In the genomic region with DNA sequence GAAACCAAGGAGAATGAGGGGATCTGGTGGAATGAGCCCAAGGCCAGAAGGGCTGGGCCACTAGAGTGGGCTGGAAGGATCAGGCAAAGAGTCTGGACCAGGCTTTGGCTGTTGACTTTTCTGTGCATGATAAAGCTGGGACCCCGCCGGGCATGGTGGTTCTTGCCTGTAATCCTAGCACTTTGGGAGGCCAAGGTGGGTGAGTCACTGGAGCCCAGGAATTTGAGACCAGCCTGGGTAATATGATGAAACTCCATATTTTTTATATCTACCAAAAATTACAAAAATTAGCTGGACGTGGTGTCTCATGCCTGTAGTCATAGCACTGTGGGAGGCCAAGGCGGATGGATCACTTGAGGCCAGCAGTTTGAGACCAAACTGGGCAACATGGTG, we compare ENCODE assay signal across 20 cellular contexts. TPM values are rescaled to one million over a fixed set of nuclear protein-coding genes. Genes with fewer than 3 reads are reported as not detected.
DNase-seq lines count a peak whose midpoint lies in the region; TF ChIP-seq lines count a peak whose summit lies in the region.
"Had no signal": no experiment of that assay in that cellular context is flagged by ENCODE, and none has a peak within 500 bp of the region (broad histone marks: within the 10 kb centered on the region; RNA-seq: fewer than 3 reads in every experiment).

No MANE protein-coding gene starts in this region.

- H3K27me3 ChIP-seq in BLaER1 = no peaks in the 10 kb centered on the region
- no peaks in the 10 kb centered on the region for H3K27me3 ChIP-seq in brain microvascular endothelial cell (replicated peaks)
- H3K27me3 ChIP-seq: vagina had no signal

- DNase-seq in brain microvascular endothelial cell (peak; percentile 82), glomerular visceral epithelial cell (ENCODE audit: extremely low spot score) (peak; percentile 18), A172 (ENCODE audit: low spot score) (no peak), SW480 (ENCODE audit: low spot score) (no peak)
- no peak for DNase-seq in central memory CD4-positive, alpha-beta T cell
- DNase-seq in activated CD4-positive, alpha-beta memory T cell treated with anti-CD3 and anti-CD28 coated beads for 36 hours = no peak
- DNase-seq: activated CD4-positive, alpha-beta T cell treated with anti-CD3 and anti-CD28 coated beads, Interleukin-2, amount 50 U/mL, for 1 hour; activated naive CD4-positive, alpha-beta T cell treated with anti-CD3 and anti-CD28 coated beads, Interleukin-2, amount 50 U/mL, for 16 hours; endodermal cell; H9; NCI-H187 treated with DMSO at 0.1 percent for 48 hours; NCI-H510A; stomach had no signal

- CTCF ChIA-PET in activated CD4-positive, alpha-beta memory T cell treated with anti-CD3 and anti-CD28 coated beads for 36 hours (lab: Charles Lee) = interaction anchor here (1.9 kb wide), 1 partner anchor 21 kb away, joined by 5 read pairs; no protein-coding TSS in a partner anchor

- H3K9ac ChIP-seq in BLaER1 = peak overlapping the region; percentile 83; the same call in 1 of the 2 replicates

- H3K9me3 Mint-ChIP-seq in activated CD4-positive, alpha-beta memory T cell treated with anti-CD3 and anti-CD28 coated beads for 36 hours = no peaks in the 10 kb centered on the region
- H3K9me3 Mint-ChIP-seq: central memory CD8-positive, alpha-beta T cell; endodermal cell; H9; memory B cell; natural killer cell treated with Interleukin-12 subunit alpha and Interleukin-12 subunit beta and Interleukin-15 and Interleukin-18, amount 100 ng/mL, for 72 hours had no signal

- no peak; the same call in 1 of the 2 replicates for TF ChIP-seq EP300 in Ishikawa (IDR thresholded peaks at IDR 0.05; ENCODE audit: borderline replicate concordance)

- H3K27ac Mint-ChIP-seq in activated CD4-positive, alpha-beta memory T cell treated with anti-CD3 and anti-CD28 coated beads for 36 hours = no peak overlapping the region
- H3K27ac Mint-ChIP-seq: endodermal cell; memory B cell; natural killer cell treated with Interleukin-12 subunit alpha and Interleukin-12 subunit beta and Interleukin-15 and Interleukin-18, amount 100 ng/mL, for 72 hours had no signal

- peaks cover 9% of the 10 kb centered on the region for H3K4me1 Mint-ChIP-seq in activated CD4-positive, alpha-beta memory T cell treated with anti-CD3 and anti-CD28 coated beads for 36 hours (ENCODE audit: low read depth)

- H3K36me3 Mint-ChIP-seq in activated CD4-positive, alpha-beta memory T cell treated with anti-CD3 and anti-CD28 coated beads for 36 hours = no peaks in the 10 kb centered on the region
- H3K36me3 Mint-ChIP-seq: memory B cell; natural killer cell treated with Interleukin-12 subunit alpha and Interleukin-12 subunit beta and Interleukin-15 and Interleukin-18, amount 100 ng/mL, for 72 hours had no signal

- in situ Hi-C loops in brain microvascular endothelial cell (cut with HindIII; ENCODE audit: low pct_ligation_motif_present, low sequenced_read_pairs) = no loop called here

- H3K4me3 Mint-ChIP-seq in activated CD4-positive, alpha-beta memory T cell treated with anti-CD3 and anti-CD28 coated beads for 36 hours = no peak overlapping the region
- H3K4me3 Mint-ChIP-seq: central memory CD8-positive, alpha-beta T cell; endodermal cell; memory B cell; natural killer cell treated with Interleukin-12 subunit alpha and Interleukin-12 subunit beta and Interleukin-15 and Interleukin-18, amount 100 ng/mL, for 72 hours had no signal

- intact Hi-C loops in activated CD4-positive, alpha-beta memory T cell treated with anti-CD3 and anti-CD28 coated beads for 36 hours (cut with micrococcal nuclease) = no loop called here

- peak overlapping the region; percentile 97 for H3K4me2 ChIP-seq in BLaER1

- POLR2A ChIA-PET in activated CD4-positive, alpha-beta memory T cell treated with anti-CD3 and anti-CD28 coated beads for 36 hours (lab: Charles Lee) = no interaction called here

- H3K9me3 ChIP-seq in BLaER1 = no peaks in the 10 kb centered on the region
- H3K9me3 ChIP-seq: stomach, vagina had no signal

- no peak for TF ChIP-seq CTCF in brain microvascular endothelial cell (IDR thresholded peaks at IDR 0.05; ENCODE audit: low read depth, low read length, missing control alignments)

- H3K27ac ChIP-seq in BLaER1 (peak overlapping the region; percentile 90), brain microvascular endothelial cell (no peak overlapping the region)
- H3K27ac ChIP-seq: stomach had no signal

- peaks cover 96% of the 10 kb centered on the region for H3K4me1 ChIP-seq in BLaER1

- H4K20me1 ChIP-seq in BLaER1 = no peaks in the 10 kb centered on the region

- TF ChIP-seq RAD21 in Ishikawa (IDR thresholded peaks at IDR 0.05; ENCODE audit: low read depth) = no peak

- no peaks in the 10 kb centered on the region for H3K27me3 Mint-ChIP-seq in activated CD4-positive, alpha-beta memory T cell treated with anti-CD3 and anti-CD28 coated beads for 36 hours
- H3K27me3 Mint-ChIP-seq: central memory CD8-positive, alpha-beta T cell; memory B cell had no signal

- H3K4me3 ChIP-seq in BLaER1 = peak overlapping the region; percentile 68; the same call in 1 of the 2 replicates
- no peak overlapping the region for H3K4me3 ChIP-seq in brain microvascular endothelial cell (ENCODE audit: low read depth, low read length)
- H3K4me3 ChIP-seq: stomach had no signal

- H3K36me3 ChIP-seq in BLaER1 (no peaks in the 10 kb centered on the region), brain microvascular endothelial cell (replicated peaks) (no peaks in the 10 kb centered on the region)
- H3K36me3 ChIP-seq: stomach, vagina had no signal

TF ChIP-seq in Ishikawa, 13 proteins besides CTCF, POLR2A, EP300 and RAD21:
- TF ChIP-seq ZBTB7A (IDR thresholded peaks at IDR 0.05; ENCODE audit: low read depth) (no peak), NFIC (IDR thresholded peaks at IDR 0.05) (no peak), YY1 (IDR thresholded peaks at IDR 0.05; ENCODE audit: low read depth) (no peak)
- TF ChIP-seq, protein P1, sequence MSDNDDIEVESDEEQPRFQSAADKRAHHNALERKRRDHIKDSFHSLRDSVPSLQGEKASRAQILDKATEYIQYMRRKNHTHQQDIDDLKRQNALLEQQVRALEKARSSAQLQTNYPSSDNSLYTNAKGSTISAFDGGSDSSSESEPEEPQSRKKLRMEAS (IDR thresholded peaks at IDR 0.05) = peak; percentile 15; the same call in 1 of the 2 replicates

RNA-seq across cellular contexts. Expression of a gene that starts 0.4 kb away (rescaled TPM):
- total RNA-seq in A172 (2014; rRNA removed; shearing (Covaris generic)) = not detected in 2 replicates
- total RNA-seq in activated CD4-positive, alpha-beta memory T cell treated with anti-CD3 and anti-CD28 coated beads for 36 hours = under 1 TPM in 1 of 2 experiments, not detected in 1; 0.12 TPM
- total RNA-seq: glomerular endothelial cell had no signal

RNA-seq across cellular contexts. Expression of a gene that starts 18.3 kb away (rescaled TPM):
- 33.2 and 54.4 TPM in 2 replicates for total RNA-seq in A172 (2014; rRNA removed; shearing (Covaris generic))
- total RNA-seq in activated CD4-positive, alpha-beta memory T cell treated with anti-CD3 and anti-CD28 coated beads for 36 hours = 10 to 100 TPM; 39.2 to 41.0 TPM

RNA-seq across cellular contexts. Expression of a gene that starts 18.7 kb away (rescaled TPM):
- 96.7 and 99.1 TPM in 2 replicates for total RNA-seq in A172 (2014; rRNA removed; shearing (Covaris generic))
- 100 to 1,000 TPM; 186 to 193 TPM for total RNA-seq in activated CD4-positive, alpha-beta memory T cell treated with anti-CD3 and anti-CD28 coated beads for 36 hours

RNA-seq across cellular contexts. Expression of a gene that starts 23.1 kb away (rescaled TPM):
- total RNA-seq in A172 (2014; rRNA removed; shearing (Covaris generic)) = 4.8 and 9.0 TPM in 2 replicates
- 10 to 100 TPM; 47.1 to 49.3 TPM for total RNA-seq in activated CD4-positive, alpha-beta memory T cell treated with anti-CD3 and anti-CD28 coated beads for 36 hours

RNA-seq across cellular contexts. Expression of a gene that starts 24.9 kb away (rescaled TPM):
- total RNA-seq in A172 (2014; rRNA removed; shearing (Covaris generic)) = 13.5 and 18.7 TPM in 2 replicates
- 10 to 100 TPM; 31.1 to 35.2 TPM for total RNA-seq in activated CD4-positive, alpha-beta memory T cell treated with anti-CD3 and anti-CD28 coated beads for 36 hours

Comparison
In these comparisons a context has a peak if more than half of its experiments do, and no peak if none do; other contexts are left out.
1. DNase-seq: peak in brain microvascular endothelial cell (single experiment) and glomerular visceral epithelial cell (single experiment); none in A172 (single experiment), central memory CD4-positive, alpha-beta T cell (single experiment), activated CD4-positive, alpha-beta memory T cell treated with anti-CD3 and anti-CD28 coated beads for 36 hours (single experiment) and SW480 (single experiment).